1 cellular context compared by ENCODE assay signal in genomic region chr4:78370625-78371372, GRCh38.
TF ChIP-seq lines count a peak whose summit lies in the region.

No MANE protein-coding gene starts in this region.

TF ChIP-seq in GM23338, 12 proteins besides CTCF, POLR2A, EP300 and RAD21:
- TF ChIP-seq ETS1 (IDR thresholded peaks at IDR 0.05) (no peak), ZNF462 (CRISPR knock-in tag; IDR thresholded peaks at IDR 0.05) (no peak), EZH2 (IDR thresholded peaks at IDR 0.05; ENCODE audit: low read depth, unreplicated experiment) (no peak), NANOG (IDR thresholded peaks at IDR 0.05; ENCODE audit: borderline replicate concordance) (no peak), CREB1 (CRISPR knock-in tag; IDR thresholded peaks at IDR 0.05; ENCODE audit: low read depth) (no peak), ZNF114 (CRISPR knock-in tag; IDR thresholded peaks at IDR 0.05) (no peak), EZH2phosphoT487 (IDR thresholded peaks at IDR 0.05; ENCODE audit: unreplicated experiment) (no peak), JUNB (IDR thresholded peaks at IDR 0.05; ENCODE audit: unreplicated experiment) (no peak), STAT1 (IDR thresholded peaks at IDR 0.05; ENCODE audit: unreplicated experiment) (no peak), POLR2AphosphoS5 (IDR thresholded peaks at IDR 0.05; ENCODE audit: low read depth) (no peak), REST (IDR thresholded peaks at IDR 0.05; ENCODE audit: unreplicated experiment) (no peak), ZNF331 (CRISPR knock-in tag; IDR thresholded peaks at IDR 0.05; ENCODE audit: low read depth) (no peak)
TF ChIP-seq in GM23338: peak in this region for 0.
